ENCODE assay signal across 17 cellular contexts in the genomic region with DNA sequence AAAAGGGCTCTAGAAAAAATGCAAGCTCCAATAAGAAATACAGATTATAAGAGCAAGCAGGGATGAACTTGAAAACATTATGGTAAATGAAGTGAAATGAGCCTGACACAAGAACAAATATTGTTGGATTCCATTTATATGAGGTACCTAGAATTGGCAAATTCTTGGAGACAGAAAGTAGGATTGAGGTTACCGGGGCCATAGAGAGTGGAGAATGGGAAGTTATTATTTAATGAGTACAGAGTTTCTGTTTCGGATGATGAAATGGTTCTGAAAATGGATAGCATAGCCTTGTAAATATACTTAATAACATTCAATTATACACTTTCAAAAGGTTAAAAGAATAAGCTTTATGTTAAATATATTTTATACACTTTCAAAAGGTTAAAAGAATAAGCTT.
"Had no signal": no experiment of that assay in that cellular context is flagged by ENCODE, and none has a peak within 500 bp of the region (broad histone marks: within the 10 kb centered on the region; RNA-seq: fewer than 3 reads in every experiment).

No MANE protein-coding gene starts in this region.

- H3K36me3 ChIP-seq: cardiac muscle cell, upper lobe of right lung had no signal

- H3K4me1 ChIP-seq: upper lobe of right lung had no signal

- H3K9me3 ChIP-seq: upper lobe of right lung had no signal

- H3K27me3 ChIP-seq: cardiac muscle cell, hepatocyte, upper lobe of right lung had no signal

- H3K27ac ChIP-seq: cardiac muscle cell, coronary artery, epithelial cell of prostate, hepatocyte, upper lobe of right lung had no signal

- H3K4me3 ChIP-seq: cardiac muscle cell, coronary artery, hepatocyte, upper lobe of right lung had no signal

- DNase-seq: activated CD4-positive, alpha-beta T cell treated with anti-CD3 and anti-CD28 coated beads, Interleukin-2, amount 10 ng/mL, durations not matched to agents 7 days and 5 days; activated CD4-positive, CD25-positive, alpha-beta regulatory T cell; activated effector memory CD4-positive, alpha-beta T cell treated with anti-CD3 and anti-CD28 coated beads, Interleukin-2, amount 50 U/mL, for 16 hours; anterior cingulate cortex; effector memory CD4-positive, alpha-beta T cell; natural killer cell; occipital lobe; stimulated activated CD4-positive, alpha-beta T cell treated with anti-CD3 and anti-CD28 coated beads, Interleukin-12 subunit alpha, Interleukin-12 subunit beta, amount 100 ng/mL, for 4 hours; stimulated activated naive CD4-positive, alpha-beta T cell treated with Interleukin-2 at 50 U/mL for 16 hours; upper lobe of right lung had no signal

- FAIRE-seq: TTC549 had no signal

- ATAC-seq: activated naive CD4-positive, alpha-beta T cell treated with anti-CD3 and anti-CD28 coated beads, Interleukin-2, amount 50 U/mL, for 72 hours; natural killer cell; SK-N-SH treated with all-trans-retinoic acid at 6 μM for 48 hours; upper lobe of right lung had no signal
